Comparison of ENCODE assay signal across 8 cellular contexts in genomic region chr5:112975721-112976431, GRCh38. TPM values are rescaled to one million over a fixed set of nuclear protein-coding genes. Genes with fewer than 3 reads are reported as not detected.
DNase-seq lines count a peak whose midpoint lies in the region; ATAC-seq lines count a peak whose summit lies in the region.

No MANE protein-coding gene starts in this region.

- CTCF ChIA-PET in activated CD4-positive, alpha-beta T cell treated with anti-CD3 and anti-CD28 coated beads for 36 hours (lab: Charles Lee) = interaction anchor here (0.5 to 1.5 kb wide), 9 partner anchors 9 to 381 kb away, joined by 3 to 9 read pairs (median 4); partner anchors contain the start of gene REEP5

- no peaks in the 10 kb centered on the region for H3K27me3 Mint-ChIP-seq in activated CD4-positive, alpha-beta T cell treated with anti-CD3 and anti-CD28 coated beads for 36 hours
- no peaks in the 10 kb centered on the region for H3K27me3 Mint-ChIP-seq in stimulated activated naive CD8-positive, alpha-beta T cell treated with anti-CD3 and anti-CD28 coated beads, Interleukin-15, Interleukin-2, amounts not matched to agents 100 ng/mL and 50 ng/mL, for 24 hours

- POLR2A ChIA-PET in activated CD4-positive, alpha-beta T cell treated with anti-CD3 and anti-CD28 coated beads for 36 hours (lab: Charles Lee) = interaction anchor here (0.7 to 1.4 kb wide), 9 partner anchors 9 to 538 kb away, joined by 3 to 7 read pairs (median 4); partner anchors contain the start of genes SRP19 and YTHDC2

- peak overlapping the region; percentile 98 for H3K27ac Mint-ChIP-seq in activated CD4-positive, alpha-beta T cell treated with anti-CD3 and anti-CD28 coated beads for 36 hours
- H3K27ac Mint-ChIP-seq in stimulated activated naive CD8-positive, alpha-beta T cell treated with anti-CD3 and anti-CD28 coated beads, Interleukin-15, Interleukin-2, amounts not matched to agents 100 ng/mL and 50 ng/mL, for 24 hours = peak overlapping the region; percentile 96

- H3K4me3 Mint-ChIP-seq in activated CD4-positive, alpha-beta T cell treated with anti-CD3 and anti-CD28 coated beads for 36 hours = peak overlapping the region; percentile 99
- H3K4me3 Mint-ChIP-seq in stimulated activated naive CD8-positive, alpha-beta T cell treated with anti-CD3 and anti-CD28 coated beads, Interleukin-15, Interleukin-2, amounts not matched to agents 100 ng/mL and 50 ng/mL, for 24 hours = peak overlapping the region; percentile 98

- H3K4me1 Mint-ChIP-seq in activated CD4-positive, alpha-beta T cell treated with anti-CD3 and anti-CD28 coated beads for 36 hours = peaks cover 34% of the 10 kb centered on the region
- H3K4me1 Mint-ChIP-seq in stimulated activated naive CD8-positive, alpha-beta T cell treated with anti-CD3 and anti-CD28 coated beads, Interleukin-15, Interleukin-2, amounts not matched to agents 100 ng/mL and 50 ng/mL, for 24 hours (ENCODE audit: low read depth) = peaks cover 47% of the 10 kb centered on the region

- H3K4me3 ChIP-seq in iPS-11a (ENCODE audit: low read depth, low read length) = peak overlapping the region; percentile 89

- peak; percentile 38 for DNase-seq in activated CD4-positive, alpha-beta T cell treated with anti-CD3 and anti-CD28 coated beads for 36 hours
- DNase-seq in activated CD4-positive, alpha-beta T cell treated with anti-CD3 and anti-CD28 coated beads for 4 hours = no peak
- peak; percentile 19 to 30 for DNase-seq in activated CD4-positive, alpha-beta T cell treated with anti-CD3 and anti-CD28 coated beads, Interleukin-2, amount 50 U/mL, for 48 hours
- no peak for DNase-seq in NCI-H226

- no peaks in the 10 kb centered on the region for H3K9me3 Mint-ChIP-seq in activated CD4-positive, alpha-beta T cell treated with anti-CD3 and anti-CD28 coated beads for 36 hours (ENCODE audit: low read depth)
- no peaks in the 10 kb centered on the region for H3K9me3 Mint-ChIP-seq in stimulated activated naive CD8-positive, alpha-beta T cell treated with anti-CD3 and anti-CD28 coated beads, Interleukin-15, Interleukin-2, amounts not matched to agents 100 ng/mL and 50 ng/mL, for 24 hours

- ATAC-seq in activated CD4-positive, alpha-beta T cell treated with anti-CD3 and anti-CD28 coated beads for 36 hours = peak; percentile 42
- ATAC-seq in HG02973 (IDR thresholded peaks at IDR 0.05; ENCODE audit: unreplicated experiment) (peak; percentile 19), GM21528 (IDR thresholded peaks at IDR 0.05; ENCODE audit: low FRiP score, unreplicated experiment) (no peak)

- intact Hi-C loops in activated CD4-positive, alpha-beta T cell treated with anti-CD3 and anti-CD28 coated beads for 36 hours (cut with DNase I, micrococcal nuclease) = loop anchor here (1.0 to 5.0 kb wide), 11 partner anchors 12 to 1884 kb away; partner anchors contain the start of genes REEP5 (in 2 of the 2), YTHDC2 (in 2 of the 2), SRP19 (in 1 of the 2) and WDR36 (in 1 of the 2)

- peaks cover 9% of the 10 kb centered on the region for H3K36me3 Mint-ChIP-seq in activated CD4-positive, alpha-beta T cell treated with anti-CD3 and anti-CD28 coated beads for 36 hours (ENCODE audit: low read depth)
- peaks cover 4% of the 10 kb centered on the region for H3K36me3 Mint-ChIP-seq in stimulated activated naive CD8-positive, alpha-beta T cell treated with anti-CD3 and anti-CD28 coated beads, Interleukin-15, Interleukin-2, amounts not matched to agents 100 ng/mL and 50 ng/mL, for 24 hours (ENCODE audit: low read depth)

RNA-seq across cellular contexts. Expression of gene DCP2, which starts 0.7 kb away (rescaled TPM):
- 100 to 1,000 TPM in 1 of 2 experiments, 10 to 100 TPM in 1; 94.0 to 101 TPM for total RNA-seq in activated CD4-positive, alpha-beta T cell treated with anti-CD3 and anti-CD28 coated beads for 36 hours

RNA-seq across cellular contexts. Expression of gene REEP5, which starts 53.8 kb away (rescaled TPM):
- total RNA-seq in activated CD4-positive, alpha-beta T cell treated with anti-CD3 and anti-CD28 coated beads for 36 hours = 10 to 100 TPM; 44.3 to 50.4 TPM

Comparison
In these comparisons a context has a peak if more than half of its experiments do, and no peak if none do; other contexts are left out.
1. DNase-seq: peak in activated CD4-positive, alpha-beta T cell treated with anti-CD3 and anti-CD28 coated beads for 36 hours (single experiment) and activated CD4-positive, alpha-beta T cell treated with anti-CD3 and anti-CD28 coated beads, Interleukin-2, amount 50 U/mL, for 48 hours (2 of 2); none in activated CD4-positive, alpha-beta T cell treated with anti-CD3 and anti-CD28 coated beads for 4 hours (0 of 2) and NCI-H226 (single experiment).